ENCODE assay signal across 20 cellular contexts in genomic region chr10:69239816-69240434, GRCh38. TPM values are rescaled to one million over a fixed set of nuclear protein-coding genes. Genes with fewer than 3 reads are reported as not detected.
DNase-seq lines count a peak whose midpoint lies in the region; ATAC-seq and TF ChIP-seq lines count a peak whose summit lies in the region.
"Had no signal": no experiment of that assay in that cellular context is flagged by ENCODE, and none has a peak within 500 bp of the region (broad histone marks: within the 10 kb centered on the region; RNA-seq: fewer than 3 reads in every experiment).

No MANE protein-coding gene starts in this region.

- H3K4me2 ChIP-seq in GM23248 (ENCODE audit: unreplicated experiment) = no peak overlapping the region

- no peaks in the 10 kb centered on the region for H3K27me3 Mint-ChIP-seq in T-helper 17 cell
- H3K27me3 Mint-ChIP-seq: activated naive CD8-positive, alpha-beta T cell treated with anti-CD3 and anti-CD28 coated beads, Interleukin-2, amount 10 ng/mL, durations not matched to agents 7 days and 5 days; B cell; T-cell had no signal

- H3K27me3 ChIP-seq in GM23248 (replicated peaks; ENCODE audit: insufficient read depth) (no peaks in the 10 kb centered on the region), tibial nerve (no peaks in the 10 kb centered on the region)

- ATAC-seq in T-helper 17 cell = no peak
- ATAC-seq: activated T-cell treated with anti-CD3 and anti-CD28 coated beads, Interleukin-2, amount 50 U/mL, for 4 hours; Panc1; T-cell had no signal

- peak overlapping the region; percentile 32 for H3K27ac Mint-ChIP-seq in T-helper 17 cell
- H3K27ac Mint-ChIP-seq: activated naive CD8-positive, alpha-beta T cell treated with anti-CD3 and anti-CD28 coated beads, Interleukin-2, amount 10 ng/mL, durations not matched to agents 7 days and 5 days; B cell; immature natural killer cell; T-cell had no signal

- TF ChIP-seq POLR2A in tibial nerve (IDR thresholded peaks at IDR 0.05) = no peak

- H3K9me2 ChIP-seq in GM23248 (ENCODE audit: insufficient read depth) = no peaks in the 10 kb centered on the region

- in situ Hi-C loops in GM23248 (cut with MboI) = no loop called here

- H2AFZ ChIP-seq in GM23248 = no peak overlapping the region; the same call in 1 of the 2 replicates

- peak; percentile 35 for DNase-seq in AG08396 (ENCODE audit: low spot score)
- peak; percentile 78 for DNase-seq in GM23248
- DNase-seq in T-helper 17 cell = no peak
- peak; percentile 48 for DNase-seq in fibroblast of pulmonary artery (ENCODE audit: low read depth)
- DNase-seq in tibial nerve (ENCODE audit: low spot score in 2 of 2) = no peak
- no peak for DNase-seq in retina
- DNase-seq in COR-L47 (lab: John Stamatoyannopoulos, UW) = no peak
- no peak for DNase-seq in activated T-cell treated with anti-CD3 and anti-CD28 coated beads, Interleukin-2, amount 50 U/mL, for 48 hours
- DNase-seq: activated naive CD8-positive, alpha-beta T cell treated with anti-CD3 and anti-CD28 coated beads, Interleukin-2, amount 10 ng/mL, durations not matched to agents 7 days and 5 days; activated T-cell treated with anti-CD3 and anti-CD28 coated beads, Interleukin-2, amount 50 U/mL, for 4 hours; central memory CD4-positive, alpha-beta T cell; DMS53; immature natural killer cell; NCI-H1694 treated with DMSO at 0.1 percent for 48 hours; NCI-H510A treated with DMSO at 0.1 percent for 48 hours; stimulated activated CD4-positive, alpha-beta T cell treated with anti-CD3 and anti-CD28 coated beads, Interleukin-4, amount 100 ng/mL, for 4 hours; T-cell had no signal

- WGBS in GM23248 (ENCODE audit: low coverage in 1 of 2, low lambda C conversion rate in 2 of 2, missing lambda C conversion rate in 2 of 2), 2 experiments = 49 to 53% methylated on average over 6 of the region's 6 CpGs
- WGBS in tibial nerve, 2 donors = 63 to 73% methylated on average over 6 of the region's 6 CpGs

- H3K4me1 ChIP-seq in GM23248 (ENCODE audit: insufficient read depth) (peaks cover 39% of the 10 kb centered on the region), tibial nerve (peaks cover 0 to 30% (median 14%) of the 10 kb centered on the region in 4 donors)

- TF ChIP-seq EP300 in tibial nerve (IDR thresholded peaks at IDR 0.05) = peak in 1 of 2 donors; percentile 22

- H3K27ac ChIP-seq in GM23248 (peak overlapping the region; percentile 36), tibial nerve (peak overlapping the region in 1 of 4 donors; percentile 81)

- H3K9me3 ChIP-seq in GM23248 (ENCODE audit: low read depth) (no peaks in the 10 kb centered on the region), T-helper 17 cell (ENCODE audit: control insufficient read depth, low read length, poor library complexity, severe bottlenecking) (no peaks in the 10 kb centered on the region), tibial nerve (no peaks in the 10 kb centered on the region)

- H3K36me3 Mint-ChIP-seq in T-helper 17 cell (ENCODE audit: low read depth) = peaks cover 3% of the 10 kb centered on the region
- H3K36me3 Mint-ChIP-seq: activated naive CD8-positive, alpha-beta T cell treated with anti-CD3 and anti-CD28 coated beads, Interleukin-2, amount 10 ng/mL, durations not matched to agents 7 days and 5 days; immature natural killer cell; T-cell had no signal

- peak overlapping the region; percentile 42; the same call in 1 of the 2 replicates for H3K9ac ChIP-seq in GM23248

- TF ChIP-seq CTCF in fibroblast of pulmonary artery (IDR thresholded peaks at IDR 0.05; ENCODE audit: low read length, missing control alignments) (no peak), tibial nerve (IDR thresholded peaks at IDR 0.05) (no peak)

- no peaks in the 10 kb centered on the region for H3K79me2 ChIP-seq in GM23248 (ENCODE audit: insufficient read depth)

- peaks cover 21% of the 10 kb centered on the region for H3F3A ChIP-seq in GM23248 (ENCODE audit: insufficient read depth)

- no peak overlapping the region for H3K4me3 Mint-ChIP-seq in T-helper 17 cell
- H3K4me3 Mint-ChIP-seq: activated naive CD8-positive, alpha-beta T cell treated with anti-CD3 and anti-CD28 coated beads, Interleukin-2, amount 10 ng/mL, durations not matched to agents 7 days and 5 days; activated T-cell treated with anti-CD3 and anti-CD28 coated beads, Interleukin-2, amount 50 U/mL, for 4 hours; B cell; immature natural killer cell; T-cell had no signal

- H4K20me1 ChIP-seq in GM23248 (ENCODE audit: insufficient read depth) = no peaks in the 10 kb centered on the region

- H3K4me1 Mint-ChIP-seq in T-helper 17 cell = peaks cover 8% of the 10 kb centered on the region
- H3K4me1 Mint-ChIP-seq: B cell had no signal

- H3K36me3 ChIP-seq in GM23248 (ENCODE audit: low read depth) = no peaks in the 10 kb centered on the region
- H3K36me3 ChIP-seq in tibial nerve = no peaks in the 10 kb centered on the region

- H3K4me3 ChIP-seq in GM23248 = no peak overlapping the region
- no peak overlapping the region for H3K4me3 ChIP-seq in fibroblast of pulmonary artery (replicated peaks; ENCODE audit: low read depth, low read length)
- H3K4me3 ChIP-seq in tibial nerve = no peak overlapping the region

RNA-seq across cellular contexts. Expression of gene HKDC1, which starts 19.8 kb away (rescaled TPM):
- 0.13 and 0.32 TPM in 2 replicates for total RNA-seq in GM23248 (2014; rRNA removed; shearing (Covaris generic))
- polyA plus RNA-seq in GM23248 (2016; fragmentation: Nextera tagmentation; extraction: Ambion mirVana) = 0.33 and 0.34 TPM in 2 replicates
- total RNA-seq in T-helper 17 cell (1 to 10 TPM; 1.7 to 8.2 TPM), tibial nerve (10 to 100 TPM in 1 of 4 donors, 1 to 10 TPM in 3; 4.8 to 11.1 (median 5.5) TPM)
- total RNA-seq: B cell, urinary bladder had no signal

RNA-seq across cellular contexts. Expression of gene HK1, which starts 38.4 kb away (rescaled TPM):
- total RNA-seq in GM23248 (2014; rRNA removed; shearing (Covaris generic)) = 96.6 and 99.4 TPM in 2 replicates
- 134 and 137 TPM in 2 replicates for polyA plus RNA-seq in GM23248 (2016; fragmentation: Nextera tagmentation; extraction: Ambion mirVana)
- total RNA-seq in T-helper 17 cell = 100 to 1,000 TPM in 1 of 2 donors, 10 to 100 TPM in 1; 91.0 to 104 TPM
- 10 to 100 TPM; 27.3 to 54.0 (median 30.1) TPM for total RNA-seq in tibial nerve

RNA-seq across cellular contexts. Expression of gene SUPV3L1, which starts 59.9 kb away (rescaled TPM):
- 18.2 and 29.9 TPM in 2 replicates for total RNA-seq in GM23248 (2014; rRNA removed; shearing (Covaris generic))
- polyA plus RNA-seq in GM23248 (2016; fragmentation: Nextera tagmentation; extraction: Ambion mirVana) = 28.1 and 29.8 TPM in 2 replicates
- total RNA-seq in T-helper 17 cell (10 to 100 TPM; 42.2 to 64.1 TPM), tibial nerve (10 to 100 TPM; 23.4 to 53.7 (median 34.9) TPM)

Comparison
In these comparisons a context has a peak if more than half of its experiments do, and no peak if none do; other contexts are left out.
1. DNase-seq: peak in AG08396 (single experiment), GM23248 (single experiment) and fibroblast of pulmonary artery (single experiment); none in T-helper 17 cell (0 of 3), tibial nerve (0 of 2), retina (single experiment), COR-L47 (single experiment) and activated T-cell treated with anti-CD3 and anti-CD28 coated beads, Interleukin-2, amount 50 U/mL, for 48 hours (0 of 2).